ENCODE assay signal across 9 cellular contexts in genomic region chr19:54248016-54248601, GRCh38. TPM values are rescaled to one million over a fixed set of nuclear protein-coding genes. Genes with fewer than 3 reads are reported as not detected.
DNase-seq lines count a peak whose midpoint lies in the region; ATAC-seq and TF ChIP-seq lines count a peak whose summit lies in the region.
"Had no signal": no experiment of that assay in that cellular context is flagged by ENCODE, and none has a peak within 500 bp of the region (broad histone marks: within the 10 kb centered on the region; RNA-seq: fewer than 3 reads in every experiment).

No MANE protein-coding gene starts in this region.

- intact Hi-C loops in activated CD8-positive, alpha-beta T cell treated with anti-CD3 and anti-CD28 coated beads for 36 hours (cut with micrococcal nuclease) = no loop called here

- no peaks in the 10 kb centered on the region for H4K20me1 ChIP-seq in MM.1S (ENCODE audit: insufficient read depth, low read length)

- peak overlapping the region; percentile 65 for H3K4me2 ChIP-seq in MM.1S (ENCODE audit: low read depth, low read length)

- no peak for TF ChIP-seq CTCF in MM.1S (IDR thresholded peaks at IDR 0.05; ENCODE audit: low read length)
- TF ChIP-seq CTCF in activated CD8-positive, alpha-beta T cell treated with anti-CD3 and anti-CD28 coated beads for 36 hours (IDR thresholded peaks at IDR 0.05) = no peak

- H3F3A ChIP-seq in MM.1S (ENCODE audit: insufficient read depth, low read length) = peaks cover 16% of the 10 kb centered on the region

- H3K9me2 ChIP-seq in MM.1S (replicated peaks; ENCODE audit: insufficient read depth, low read length) = no peaks in the 10 kb centered on the region

- CTCF ChIA-PET in activated CD8-positive, alpha-beta T cell treated with anti-CD3 and anti-CD28 coated beads for 36 hours (lab: Charles Lee) = interaction anchor here (1.0 kb wide), 1 partner anchor 18 kb away, joined by 5 read pairs; no protein-coding TSS in a partner anchor

- H3K9me3 Mint-ChIP-seq in activated CD8-positive, alpha-beta T cell treated with anti-CD3 and anti-CD28 coated beads for 36 hours = no peaks in the 10 kb centered on the region
- H3K9me3 Mint-ChIP-seq in stimulated activated naive B cell treated with anti-CD40 and anti-IgM and Interleukin-4, amounts not matched to agents 10 μg/mL and 1 μg/mL and 100 μg/mL, for 72 hours = no peaks in the 10 kb centered on the region

- H3K27me3 Mint-ChIP-seq in activated CD8-positive, alpha-beta T cell treated with anti-CD3 and anti-CD28 coated beads for 36 hours = peaks cover 8% of the 10 kb centered on the region
- H3K27me3 Mint-ChIP-seq in stimulated activated naive B cell treated with anti-CD40 and anti-IgM and Interleukin-4, amounts not matched to agents 10 μg/mL and 1 μg/mL and 100 μg/mL, for 72 hours = peaks cover 23 to 66% of the 10 kb centered on the region in 2 donors

- no peaks in the 10 kb centered on the region for H3K36me3 Mint-ChIP-seq in activated CD8-positive, alpha-beta T cell treated with anti-CD3 and anti-CD28 coated beads for 36 hours (ENCODE audit: low read depth)
- no peaks in the 10 kb centered on the region for H3K36me3 Mint-ChIP-seq in stimulated activated naive B cell treated with anti-CD40 and anti-IgM and Interleukin-4, amounts not matched to agents 10 μg/mL and 1 μg/mL and 100 μg/mL, for 72 hours

- H3K27me3 ChIP-seq in MM.1S (replicated peaks; ENCODE audit: insufficient read depth, low read length) = peaks cover 24% of the 10 kb centered on the region

- no peak overlapping the region for H3K9ac ChIP-seq in MM.1S (ENCODE audit: low read length)

- POLR2A ChIA-PET in activated CD8-positive, alpha-beta T cell treated with anti-CD3 and anti-CD28 coated beads for 36 hours (lab: Charles Lee) = no interaction called here

- no peak overlapping the region for H3K4me3 Mint-ChIP-seq in activated CD8-positive, alpha-beta T cell treated with anti-CD3 and anti-CD28 coated beads for 36 hours
- no peak overlapping the region for H3K4me3 Mint-ChIP-seq in stimulated activated naive B cell treated with anti-CD40 and anti-IgM and Interleukin-4, amounts not matched to agents 10 μg/mL and 1 μg/mL and 100 μg/mL, for 72 hours

- H3K36me3 ChIP-seq in MM.1S (replicated peaks; ENCODE audit: insufficient read depth, low read length) = no peaks in the 10 kb centered on the region
- H3K36me3 ChIP-seq: breast epithelium had no signal

- H3K9me3 ChIP-seq in MM.1S (replicated peaks; ENCODE audit: insufficient read depth, low read length) = no peaks in the 10 kb centered on the region
- H3K9me3 ChIP-seq: breast epithelium had no signal

- H3K27ac ChIP-seq in MM.1S (ENCODE audit: low read length) = peak overlapping the region; percentile 57; the same call in 1 of the 2 replicates
- H3K27ac ChIP-seq: breast epithelium had no signal

- H2AFZ ChIP-seq in MM.1S (ENCODE audit: low read length) = no peak overlapping the region

- no peak overlapping the region for H3K27ac Mint-ChIP-seq in activated CD8-positive, alpha-beta T cell treated with anti-CD3 and anti-CD28 coated beads for 36 hours
- peak overlapping the region; percentile 77 for H3K27ac Mint-ChIP-seq in stimulated activated naive B cell treated with anti-CD40 and anti-IgM and Interleukin-4, amounts not matched to agents 10 μg/mL and 1 μg/mL and 100 μg/mL, for 72 hours

- no peak for TF ChIP-seq POLR2A in GM18505 (IDR thresholded peaks at IDR 0.05; ENCODE audit: borderline replicate concordance, extremely low read depth, insufficient read depth, insufficient read length)

- peak; percentile 95 for ATAC-seq in activated CD8-positive, alpha-beta T cell treated with anti-CD3 and anti-CD28 coated beads for 36 hours
- peak; percentile 91 to 93 for ATAC-seq in stimulated activated naive B cell treated with anti-CD40 and anti-IgM and Interleukin-4, amounts not matched to agents 10 μg/mL and 1 μg/mL and 100 μg/mL, for 72 hours (replicated peaks)
- no peak for ATAC-seq in GM21381 (IDR thresholded peaks at IDR 0.05; ENCODE audit: unreplicated experiment)
- no peak for ATAC-seq in GM18505 (IDR thresholded peaks at IDR 0.05; ENCODE audit: unreplicated experiment)

- H3K4me3 ChIP-seq in MM.1S (ENCODE audit: low read length) = peak overlapping the region; percentile 28
- H3K4me3 ChIP-seq: breast epithelium had no signal

- peaks cover 16% of the 10 kb centered on the region for H3K4me1 ChIP-seq in MM.1S (ENCODE audit: low read length)
- H3K4me1 ChIP-seq: breast epithelium had no signal

- DNase-seq in MM.1S (peak; percentile 69), inferior parietal cortex (ENCODE audit: extremely low spot score) (peak; percentile 5), DMS 273 treated with DMSO at 0.1 percent for 48 hours (lab: John Stamatoyannopoulos, UW) (no peak)
- DNase-seq in activated CD8-positive, alpha-beta T cell treated with anti-CD3 and anti-CD28 coated beads for 36 hours = peak; percentile 64
- peak; percentile 39 for DNase-seq in stimulated activated naive B cell treated with anti-CD40 and anti-IgM and Interleukin-4, amounts not matched to agents 10 μg/mL and 1 μg/mL and 100 μg/mL, for 72 hours
- DNase-seq: NCI-H345 had no signal

- H3K4me1 Mint-ChIP-seq in activated CD8-positive, alpha-beta T cell treated with anti-CD3 and anti-CD28 coated beads for 36 hours (ENCODE audit: low read depth) = peaks cover 13% of the 10 kb centered on the region
- peaks cover 14 to 21% of the 10 kb centered on the region in 2 donors for H3K4me1 Mint-ChIP-seq in stimulated activated naive B cell treated with anti-CD40 and anti-IgM and Interleukin-4, amounts not matched to agents 10 μg/mL and 1 μg/mL and 100 μg/mL, for 72 hours

- H3K79me2 ChIP-seq in MM.1S (ENCODE audit: low read length) = no peaks in the 10 kb centered on the region

RNA-seq across cellular contexts. Expression of gene LILRA6, which starts 5.5 kb away (rescaled TPM):
- total RNA-seq in activated CD8-positive, alpha-beta T cell treated with anti-CD3 and anti-CD28 coated beads for 36 hours = not detected

RNA-seq across cellular contexts. Expression of gene LILRB5, which starts 9.0 kb away (rescaled TPM):
- not detected for total RNA-seq in activated CD8-positive, alpha-beta T cell treated with anti-CD3 and anti-CD28 coated beads for 36 hours

RNA-seq across cellular contexts. Expression of gene LILRB3, which starts 25.3 kb away (rescaled TPM):
- not detected for total RNA-seq in activated CD8-positive, alpha-beta T cell treated with anti-CD3 and anti-CD28 coated beads for 36 hours

RNA-seq across cellular contexts. Expression of gene LILRB2, which starts 32.8 kb away (rescaled TPM):
- not detected for total RNA-seq in activated CD8-positive, alpha-beta T cell treated with anti-CD3 and anti-CD28 coated beads for 36 hours

RNA-seq across cellular contexts. Expression of gene RPS9, which starts 47.5 kb away (rescaled TPM):
- 1,000 to 10,000 TPM; 1,921 to 1,931 TPM for total RNA-seq in activated CD8-positive, alpha-beta T cell treated with anti-CD3 and anti-CD28 coated beads for 36 hours

Comparison
In these comparisons a context has a peak if more than half of its experiments do, and no peak if none do; other contexts are left out.
1. ATAC-seq: peak in activated CD8-positive, alpha-beta T cell treated with anti-CD3 and anti-CD28 coated beads for 36 hours (single experiment) and stimulated activated naive B cell treated with anti-CD40 and anti-IgM and Interleukin-4, amounts not matched to agents 10 μg/mL and 1 μg/mL and 100 μg/mL, for 72 hours (2 of 2); none in GM21381 (single experiment) and GM18505 (single experiment).